9 cellular contexts compared by ENCODE assay signal in the genomic region with DNA sequence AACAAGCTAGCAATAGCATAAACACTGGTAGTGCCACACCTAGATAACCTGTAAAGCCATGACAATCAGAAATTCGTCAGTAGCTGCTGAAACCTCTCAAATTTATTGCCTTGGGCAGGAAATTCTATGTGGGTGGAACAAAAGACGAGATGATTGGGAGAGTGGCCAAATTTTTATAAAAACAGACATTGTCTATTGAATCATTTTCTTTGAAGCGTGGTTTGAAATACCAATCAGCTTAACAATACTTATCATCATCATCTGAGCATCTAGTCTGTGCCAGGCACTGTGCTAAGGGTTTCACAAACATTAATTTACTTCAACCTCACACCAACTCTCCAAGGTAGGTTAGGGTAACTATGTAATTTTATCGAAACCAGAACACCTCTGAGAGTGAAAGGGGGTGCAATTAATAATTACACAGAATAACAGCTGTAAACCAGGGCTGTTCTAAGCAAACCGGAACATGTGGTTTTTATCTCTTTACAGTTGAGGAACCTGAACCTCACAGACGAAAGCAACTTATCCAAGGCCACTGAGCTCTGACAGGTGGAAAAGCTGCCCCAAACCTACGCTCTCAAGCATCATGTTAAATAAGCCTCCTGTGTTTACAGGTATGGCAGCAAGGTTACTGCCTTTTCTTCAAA. TPM values are rescaled to one million over a fixed set of nuclear protein-coding genes. Genes with fewer than 3 reads are reported as not detected.
A peak's percentile ranks its signal among the peaks of the same experiment; 100 is the strongest.
DNase-seq lines count a peak whose midpoint lies in the region; ATAC-seq and TF ChIP-seq lines count a peak whose summit lies in the region.
"Had no signal": no experiment of that assay in that cellular context is flagged by ENCODE, and none has a peak within 500 bp of the region (broad histone marks: within the 10 kb centered on the region; RNA-seq: fewer than 3 reads in every experiment).

No MANE protein-coding gene starts in this region.

- H3K9ac ChIP-seq in mucosa of rectum (ENCODE audit: low read depth in 1 of 2, low read length in 2 of 2), result peak overlapping the region; percentile 26 to 39

- intact Hi-C loops in activated T-helper 1 cell treated with anti-CD3 and anti-CD28 coated beads, Interleukin-12 subunit alpha, Interleukin-12 subunit beta, Interleukin-2, Interleukin-4 antibody, amounts not matched to agents 30 ng/mL and 10 ng/mL and 1 ng/mL, durations not matched to agents 14 hours and 24 hours and 36 hours (cut with micrococcal nuclease), result loop anchor here (1.0 to 2.0 kb wide), 2 partner anchors 45 to 137 kb away; no protein-coding TSS in a partner anchor

- no peak for TF ChIP-seq CTCF in GM20000 (IDR thresholded peaks at IDR 0.05; ENCODE audit: extremely low read depth, missing control alignments)

- H3K36me3 ChIP-seq in mucosa of rectum (ENCODE audit: control insufficient read depth in 2 of 2, insufficient read depth in 2 of 2, low read length in 2 of 2), result peaks cover 3 to 6% of the 10 kb centered on the region in 2 donors

- H3K27me3 Mint-ChIP-seq in activated T-helper 1 cell treated with anti-CD3 and anti-CD28 coated beads, Interleukin-12 subunit alpha, Interleukin-12 subunit beta, Interleukin-2, Interleukin-4 antibody, amounts not matched to agents 30 ng/mL and 10 ng/mL and 1 ng/mL, durations not matched to agents 14 hours and 24 hours and 36 hours (ENCODE audit: insufficient read depth), result no peaks in the 10 kb centered on the region

- peaks cover 5 to 19% of the 10 kb centered on the region in 2 donors for H3K4me1 ChIP-seq in mucosa of rectum (ENCODE audit: control insufficient read depth in 2 of 2, insufficient read depth in 2 of 2, low read length in 2 of 2)

- no peaks in the 10 kb centered on the region for H3K9me3 Mint-ChIP-seq in activated T-helper 1 cell treated with anti-CD3 and anti-CD28 coated beads, Interleukin-12 subunit alpha, Interleukin-12 subunit beta, Interleukin-2, Interleukin-4 antibody, amounts not matched to agents 30 ng/mL and 10 ng/mL and 1 ng/mL, durations not matched to agents 14 hours and 24 hours and 36 hours

- peak; percentile 97 for ATAC-seq in HG03520 (IDR thresholded peaks at IDR 0.05; ENCODE audit: unreplicated experiment)

- H3K9me3 ChIP-seq in mucosa of rectum (ENCODE audit: control insufficient read depth in 2 of 2, low read length in 2 of 2), result no peaks in the 10 kb centered on the region

- H3K27me3 ChIP-seq in mucosa of rectum (ENCODE audit: control insufficient read depth in 2 of 2, insufficient read depth in 2 of 2, low read length in 2 of 2), result no peaks in the 10 kb centered on the region

- no peaks in the 10 kb centered on the region for H3K36me3 Mint-ChIP-seq in activated T-helper 1 cell treated with anti-CD3 and anti-CD28 coated beads, Interleukin-12 subunit alpha, Interleukin-12 subunit beta, Interleukin-2, Interleukin-4 antibody, amounts not matched to agents 30 ng/mL and 10 ng/mL and 1 ng/mL, durations not matched to agents 14 hours and 24 hours and 36 hours (ENCODE audit: low read depth)

- H3K4me3 ChIP-seq in mucosa of rectum (ENCODE audit: low read length in 2 of 2), result peak overlapping the region; percentile 50 to 53

- H3K4me3 Mint-ChIP-seq in activated T-helper 1 cell treated with anti-CD3 and anti-CD28 coated beads, Interleukin-12 subunit alpha, Interleukin-12 subunit beta, Interleukin-2, Interleukin-4 antibody, amounts not matched to agents 30 ng/mL and 10 ng/mL and 1 ng/mL, durations not matched to agents 14 hours and 24 hours and 36 hours, result peak overlapping the region; percentile 38

- peak; percentile 44 for DNase-seq in EH (ENCODE audit: low read depth)
- DNase-seq in GM20000 (ENCODE audit: low spot score), result peak; percentile 61
- DNase-seq in activated T-helper 1 cell treated with anti-CD3 and anti-CD28 coated beads, Interleukin-12 subunit alpha, Interleukin-12 subunit beta, Interleukin-2, Interleukin-4 antibody, amounts not matched to agents 30 ng/mL and 10 ng/mL and 1 ng/mL, durations not matched to agents 14 hours and 24 hours and 36 hours (ENCODE audit: low spot score), result no peak
- DNase-seq in NCI-H128 (lab: John Stamatoyannopoulos, UW; ENCODE audit: unreplicated experiment), result no peak
- no peak for DNase-seq in HK-2 (ENCODE audit: unreplicated experiment)
- DNase-seq in SHP77 treated with DMSO at 0.1 percent for 48 hours (lab: John Stamatoyannopoulos, UW), result no peak
- DNase-seq: left cardiac atrium had no signal

- H3K27ac Mint-ChIP-seq in activated T-helper 1 cell treated with anti-CD3 and anti-CD28 coated beads, Interleukin-12 subunit alpha, Interleukin-12 subunit beta, Interleukin-2, Interleukin-4 antibody, amounts not matched to agents 30 ng/mL and 10 ng/mL and 1 ng/mL, durations not matched to agents 14 hours and 24 hours and 36 hours, result peak overlapping the region; percentile 27

- peaks cover 22% of the 10 kb centered on the region for H3K4me1 Mint-ChIP-seq in activated T-helper 1 cell treated with anti-CD3 and anti-CD28 coated beads, Interleukin-12 subunit alpha, Interleukin-12 subunit beta, Interleukin-2, Interleukin-4 antibody, amounts not matched to agents 30 ng/mL and 10 ng/mL and 1 ng/mL, durations not matched to agents 14 hours and 24 hours and 36 hours (ENCODE audit: low read depth)

- H3K27ac ChIP-seq in mucosa of rectum (ENCODE audit: low read depth in 2 of 2, low read length in 2 of 2), result peak overlapping the region; percentile 71 to 72

RNA-seq across cellular contexts. Expression of a gene that starts 43.4 kb away (rescaled TPM):
- 0.49 and 0.86 TPM in 2 replicates for total RNA-seq in activated T-helper 1 cell treated with anti-CD3 and anti-CD28 coated beads, Interleukin-12 subunit alpha, Interleukin-12 subunit beta, Interleukin-2, Interleukin-4 antibody, amounts not matched to agents 30 ng/mL and 10 ng/mL and 1 ng/mL, durations not matched to agents 14 hours and 24 hours and 36 hours

RNA-seq across cellular contexts. Expression of a gene that starts 51.8 kb away (rescaled TPM):
- 18.9 and 21.4 TPM in 2 replicates for total RNA-seq in activated T-helper 1 cell treated with anti-CD3 and anti-CD28 coated beads, Interleukin-12 subunit alpha, Interleukin-12 subunit beta, Interleukin-2, Interleukin-4 antibody, amounts not matched to agents 30 ng/mL and 10 ng/mL and 1 ng/mL, durations not matched to agents 14 hours and 24 hours and 36 hours

Comparison
In these comparisons a context has a peak if more than half of its experiments do, and no peak if none do; other contexts are left out.
1. DNase-seq: peak in EH (single experiment) and GM20000 (single experiment); none in activated T-helper 1 cell treated with anti-CD3 and anti-CD28 coated beads, Interleukin-12 subunit alpha, Interleukin-12 subunit beta, Interleukin-2, Interleukin-4 antibody, amounts not matched to agents 30 ng/mL and 10 ng/mL and 1 ng/mL, durations not matched to agents 14 hours and 24 hours and 36 hours (single experiment), NCI-H128 (single experiment), HK-2 (single experiment) and SHP77 treated with DMSO at 0.1 percent for 48 hours (single experiment).